In the genomic region with DNA sequence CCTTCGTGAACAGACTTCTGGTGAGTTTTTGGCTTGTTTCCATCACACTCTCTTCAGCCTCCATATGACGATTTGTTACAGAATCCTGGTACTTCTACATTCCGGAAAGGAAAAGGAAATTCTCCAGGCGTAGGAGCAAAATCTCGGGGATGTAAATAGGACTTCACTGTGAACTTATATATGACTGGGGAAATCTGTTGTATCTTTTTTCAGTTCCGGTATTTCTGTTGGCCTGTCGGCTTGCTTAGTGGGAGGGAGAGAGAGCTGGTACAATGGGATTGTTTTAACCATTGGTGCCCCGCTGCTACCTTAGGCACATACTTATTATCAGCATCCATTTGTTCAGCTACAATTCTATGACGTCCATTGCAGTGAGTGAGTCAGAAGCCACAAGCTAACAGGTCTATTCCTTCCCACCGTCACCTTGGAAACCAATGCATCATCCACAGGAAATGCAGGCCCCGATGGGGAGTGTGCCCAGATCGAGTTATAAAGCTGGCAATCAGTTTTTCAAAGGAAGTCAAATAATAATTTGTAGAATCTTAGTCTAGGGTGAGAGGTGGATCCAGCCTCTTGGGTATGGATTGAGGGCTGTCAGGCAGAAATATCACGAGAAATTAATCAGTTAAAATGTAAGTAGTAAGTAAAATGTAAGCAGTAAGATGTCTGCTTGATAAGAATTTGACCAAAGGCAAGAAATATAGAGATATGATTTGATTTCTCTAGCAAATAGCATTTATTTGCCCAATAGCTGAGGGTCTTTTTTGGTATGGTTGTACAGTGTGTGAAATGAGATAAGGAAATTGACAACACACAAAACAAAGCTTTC, we compare ENCODE assay signal across 1 cellular context.
TF ChIP-seq lines count a peak whose summit lies in the region.

No MANE protein-coding gene starts in this region.

TF ChIP-seq in GM23338, 12 proteins besides CTCF, POLR2A, EP300 and RAD21 (continued from another document):
- TF ChIP-seq, protein P1, sequence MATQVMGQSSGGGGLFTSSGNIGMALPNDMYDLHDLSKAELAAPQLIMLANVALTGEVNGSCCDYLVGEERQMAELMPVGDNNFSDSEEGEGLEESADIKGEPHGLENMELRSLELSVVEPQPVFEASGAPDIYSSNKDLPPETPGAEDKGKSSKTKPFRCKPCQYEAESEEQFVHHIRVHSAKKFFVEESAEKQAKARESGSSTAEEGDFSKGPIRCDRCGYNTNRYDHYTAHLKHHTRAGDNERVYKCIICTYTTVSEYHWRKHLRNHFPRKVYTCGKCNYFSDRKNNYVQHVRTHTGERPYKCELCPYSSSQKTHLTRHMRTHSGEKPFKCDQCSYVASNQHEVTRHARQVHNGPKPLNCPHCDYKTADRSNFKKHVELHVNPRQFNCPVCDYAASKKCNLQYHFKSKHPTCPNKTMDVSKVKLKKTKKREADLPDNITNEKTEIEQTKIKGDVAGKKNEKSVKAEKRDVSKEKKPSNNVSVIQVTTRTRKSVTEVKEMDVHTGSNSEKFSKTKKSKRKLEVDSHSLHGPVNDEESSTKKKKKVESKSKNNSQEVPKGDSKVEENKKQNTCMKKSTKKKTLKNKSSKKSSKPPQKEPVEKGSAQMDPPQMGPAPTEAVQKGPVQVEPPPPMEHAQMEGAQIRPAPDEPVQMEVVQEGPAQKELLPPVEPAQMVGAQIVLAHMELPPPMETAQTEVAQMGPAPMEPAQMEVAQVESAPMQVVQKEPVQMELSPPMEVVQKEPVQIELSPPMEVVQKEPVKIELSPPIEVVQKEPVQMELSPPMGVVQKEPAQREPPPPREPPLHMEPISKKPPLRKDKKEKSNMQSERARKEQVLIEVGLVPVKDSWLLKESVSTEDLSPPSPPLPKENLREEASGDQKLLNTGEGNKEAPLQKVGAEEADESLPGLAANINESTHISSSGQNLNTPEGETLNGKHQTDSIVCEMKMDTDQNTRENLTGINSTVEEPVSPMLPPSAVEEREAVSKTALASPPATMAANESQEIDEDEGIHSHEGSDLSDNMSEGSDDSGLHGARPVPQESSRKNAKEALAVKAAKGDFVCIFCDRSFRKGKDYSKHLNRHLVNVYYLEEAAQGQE (IDR thresholded peaks at IDR 0.05; ENCODE audit: unreplicated experiment), result no peak
- no peak for TF ChIP-seq NANOG (IDR thresholded peaks at IDR 0.05; ENCODE audit: borderline replicate concordance)
